ENCODE assay signal across 8 cellular contexts in the genomic region with DNA sequence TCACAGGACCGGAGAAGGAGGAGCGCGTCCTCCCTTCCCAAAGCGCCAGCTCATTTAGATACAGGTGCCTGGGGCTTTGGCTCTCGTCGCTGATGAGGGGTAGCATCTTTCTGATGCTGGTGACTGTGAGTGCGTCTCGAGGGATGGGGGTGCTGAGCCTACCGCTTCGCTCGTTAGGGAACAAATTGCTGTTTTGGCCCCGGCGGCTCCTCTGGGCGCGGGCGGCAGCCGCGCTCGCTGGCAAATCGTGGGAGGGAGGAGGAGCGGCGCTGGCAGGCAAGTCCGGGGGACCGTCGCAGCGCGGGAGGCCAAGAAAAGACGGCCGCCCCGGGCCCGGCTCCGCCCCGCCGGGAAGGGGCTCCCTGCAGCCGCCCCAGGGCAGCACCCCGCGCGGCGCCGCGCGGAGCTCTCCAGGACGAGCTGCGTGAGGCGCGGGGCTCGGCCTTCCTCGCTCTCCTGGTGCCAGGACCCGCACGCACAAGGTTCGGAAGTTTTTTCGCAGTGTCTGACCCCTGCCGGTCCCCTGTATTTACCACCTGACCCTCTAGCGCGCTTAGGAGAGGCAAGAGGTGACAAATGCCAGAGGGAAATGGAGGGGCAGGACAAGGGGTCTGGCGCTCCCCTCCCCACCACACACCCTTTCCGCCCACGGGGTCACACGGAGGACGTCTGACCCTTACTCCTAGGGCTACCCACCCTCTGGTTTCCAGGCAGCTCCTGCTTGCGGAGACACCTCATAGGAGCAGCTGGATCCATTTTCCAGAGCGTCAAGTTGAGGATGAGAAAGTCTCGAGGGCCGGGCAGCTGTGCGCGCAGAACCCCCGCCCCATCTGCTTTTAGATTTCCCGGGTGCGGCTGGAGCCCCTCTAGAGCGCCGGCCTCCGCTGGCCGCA. TPM values are rescaled to one million over a fixed set of nuclear protein-coding genes. Genes with fewer than 3 reads are reported as not detected.
DNase-seq lines count a peak whose midpoint lies in the region; ATAC-seq, FAIRE-seq and TF ChIP-seq lines count a peak whose summit lies in the region.

No MANE protein-coding gene starts in this region.

- H3K4me1 ChIP-seq in iPS-18a (ENCODE audit: control insufficient read depth, low read depth, low read length): peaks cover 4% of the 10 kb centered on the region

- POLR2A ChIA-PET in activated naive CD8-positive, alpha-beta T cell treated with anti-CD3 and anti-CD28 coated beads, Interleukin-2, amount 10 ng/mL, durations not matched to agents 7 days and 5 days (lab: Charles Lee): interaction anchor here (0.7 to 1.7 kb wide), 3 partner anchors 30 to 405 kb away, joined by 3 to 5 read pairs (median 3); a partner anchor contains a TSS

- peak; percentile 20 for FAIRE-seq in GM12891 (lab: Jason Lieb, UNC)

- H3K4me3 Mint-ChIP-seq in activated naive CD8-positive, alpha-beta T cell treated with anti-CD3 and anti-CD28 coated beads, Interleukin-2, amount 10 ng/mL, durations not matched to agents 7 days and 5 days: peak overlapping the region; percentile 76

- no peaks in the 10 kb centered on the region for H3K9me3 Mint-ChIP-seq in activated naive CD8-positive, alpha-beta T cell treated with anti-CD3 and anti-CD28 coated beads, Interleukin-2, amount 10 ng/mL, durations not matched to agents 7 days and 5 days

- no peak overlapping the region for H3K9ac ChIP-seq in iPS-18a (ENCODE audit: low read length)

- H3K36me3 ChIP-seq in iPS-18a (ENCODE audit: control insufficient read depth, low read depth, low read length): no peaks in the 10 kb centered on the region

- no peaks in the 10 kb centered on the region for H3K9me3 ChIP-seq in iPS-18a (ENCODE audit: control insufficient read depth, low read depth, low read length)

- peak; percentile 6 for ATAC-seq in activated naive CD8-positive, alpha-beta T cell treated with anti-CD3 and anti-CD28 coated beads, Interleukin-2, amount 10 ng/mL, durations not matched to agents 7 days and 5 days (ENCODE audit: low read depth)
- ATAC-seq in GM21447 (IDR thresholded peaks at IDR 0.05; ENCODE audit: unreplicated experiment): no peak

- no peak for TF ChIP-seq POLR2A in GM12891 (IDR thresholded peaks at IDR 0.05; ENCODE audit: low read depth, low read length)

- H3K27me3 Mint-ChIP-seq in activated naive CD8-positive, alpha-beta T cell treated with anti-CD3 and anti-CD28 coated beads, Interleukin-2, amount 10 ng/mL, durations not matched to agents 7 days and 5 days: peaks cover 56% of the 10 kb centered on the region

- H3K4me3 ChIP-seq in iPS-18a (ENCODE audit: low read length) (peak overlapping the region; percentile 54), skin epidermis (peak overlapping the region; percentile 25 to 46 (median 41))

- H3K36me3 Mint-ChIP-seq in activated naive CD8-positive, alpha-beta T cell treated with anti-CD3 and anti-CD28 coated beads, Interleukin-2, amount 10 ng/mL, durations not matched to agents 7 days and 5 days: no peaks in the 10 kb centered on the region

- no peak overlapping the region for H3K27ac ChIP-seq in iPS-18a (ENCODE audit: low read length)
- no peak overlapping the region for H3K27ac ChIP-seq in skin epidermis

- H3K4me1 Mint-ChIP-seq in activated naive CD8-positive, alpha-beta T cell treated with anti-CD3 and anti-CD28 coated beads, Interleukin-2, amount 10 ng/mL, durations not matched to agents 7 days and 5 days: peaks cover 25% of the 10 kb centered on the region

- H3K27me3 ChIP-seq in iPS-18a (ENCODE audit: control insufficient read depth, insufficient read depth, low read length): peaks cover 81% of the 10 kb centered on the region

- H3K27ac Mint-ChIP-seq in activated naive CD8-positive, alpha-beta T cell treated with anti-CD3 and anti-CD28 coated beads, Interleukin-2, amount 10 ng/mL, durations not matched to agents 7 days and 5 days: no peak overlapping the region

- DNase-seq in GM12891 (ENCODE audit: insufficient read length, low spot score) (no peak), NCI-H748 (lab: John Stamatoyannopoulos, UW; ENCODE audit: unreplicated experiment) (peak; percentile 64), RKO (ENCODE audit: low spot score) (no peak)
- no peak for DNase-seq in activated naive CD8-positive, alpha-beta T cell treated with anti-CD3 and anti-CD28 coated beads, Interleukin-2, amount 10 ng/mL, durations not matched to agents 7 days and 5 days
- no peak for DNase-seq in activated CD4-positive, CD25-positive, alpha-beta regulatory T cell (lab: John Stamatoyannopoulos, UW)

TF ChIP-seq in GM12891, 5 proteins besides CTCF, POLR2A, EP300 and RAD21:
- TF ChIP-seq POLR2AphosphoS5 (IDR thresholded peaks at IDR 0.05; ENCODE audit: low read depth, low read length) (no peak), TAF1 (IDR thresholded peaks at IDR 0.05; ENCODE audit: low read depth, low read length) (no peak), PAX5 (IDR thresholded peaks at IDR 0.05; ENCODE audit: insufficient read depth, low read length, severe bottlenecking) (no peak), POU2F2 (IDR thresholded peaks at IDR 0.05; ENCODE audit: low read depth, low read length) (no peak), SPI1 (IDR thresholded peaks at IDR 0.05; ENCODE audit: low read depth, low read length) (no peak)
TF ChIP-seq in GM12891: peak in this region for 0.

RNA-seq across cellular contexts. Expression of a gene that starts 0.9 kb away (rescaled TPM):
- 0.89 TPM for polyA plus RNA-seq in GM12891 (2012; ENCODE audit: low read depth, missing spikeins)
- total RNA-seq in activated naive CD8-positive, alpha-beta T cell treated with anti-CD3 and anti-CD28 coated beads, Interleukin-2, amount 10 ng/mL, durations not matched to agents 7 days and 5 days: 1 to 10 TPM; 5.4 to 5.8 TPM

RNA-seq across cellular contexts. Expression of a gene that starts 30.0 kb away (rescaled TPM):
- polyA plus RNA-seq in GM12891 (2012; ENCODE audit: low read depth, missing spikeins): 42.1 TPM
- 10 to 100 TPM; 83.8 to 83.9 TPM for total RNA-seq in activated naive CD8-positive, alpha-beta T cell treated with anti-CD3 and anti-CD28 coated beads, Interleukin-2, amount 10 ng/mL, durations not matched to agents 7 days and 5 days
